12 cellular contexts compared by ENCODE assay signal in genomic region chr6:15961630-15962448, GRCh38.
DNase-seq lines count a peak whose midpoint lies in the region; ATAC-seq, FAIRE-seq and TF ChIP-seq lines count a peak whose summit lies in the region.
"Had no signal": no experiment of that assay in that cellular context is flagged by ENCODE, and none has a peak within 500 bp of the region (broad histone marks: within the 10 kb centered on the region; RNA-seq: fewer than 3 reads in every experiment).

No MANE protein-coding gene starts in this region.

- TF ChIP-seq POLR2A in H1 (IDR thresholded peaks at IDR 0.05; ENCODE audit: control extremely low read depth in 1 of 2, low read depth in 2 of 2, low read length in 2 of 2) (no peak), prostate gland (IDR thresholded peaks at IDR 0.05) (no peak)

- H3K23me2 ChIP-seq in H1 (ENCODE audit: low read depth, low read length): no peaks in the 10 kb centered on the region; the same call in 1 of the 2 replicates

- POLR2A ChIA-PET in OCI-LY7 (lab: Charles Lee) (no interaction called here), H1 (lab: Charles Lee; ENCODE audit: partially characterized antibody) (interaction anchor here (0.8 to 1.7 kb wide), 5 partner anchors 9 to 169 kb away, joined by 3 to 6 read pairs (median 3); partner anchors contain the start of gene MYLIP)

- DNase-seq in GM18507 (ENCODE audit: extremely low spot score, insufficient read length, low read depth) (no peak), OCI-LY7 (ENCODE audit: low spot score) (no peak), H1 (ENCODE audit: low read depth in 1 of 2, low spot score in 2 of 2) (no peak), omental fat pad (ENCODE audit: low spot score) (no peak), DMS79 treated with DMSO at 0.1 percent for 48 hours (lab: John Stamatoyannopoulos, UW) (no peak), dorsolateral prefrontal cortex (no peak), middle frontal gyrus (ENCODE audit: extremely low spot score, low spot score) (no peak), prostate gland (ENCODE audit: low spot score) (no peak)
- DNase-seq: activated CD4-positive, alpha-beta T cell treated with anti-CD3 and anti-CD28 coated beads, Interleukin-2, amount 50 U/mL, for 1 hour; NCI-H1048; Peyer's patch had no signal

- peak overlapping the region; percentile 51; the same call in 1 of the 2 replicates for H2BK20ac ChIP-seq in H1 (ENCODE audit: low read length)

- peak overlapping the region; percentile 16; the same call in 1 of the 2 replicates for H2BK5ac ChIP-seq in H1 (ENCODE audit: low read depth, low read length)

- H3K36me3 ChIP-seq in OCI-LY7 (ENCODE audit: insufficient read depth, low read length) (no peaks in the 10 kb centered on the region), H1 (ENCODE audit: control insufficient read depth in 2 of 4, insufficient read depth in 4 of 4, low read length in 3 of 4) (no peaks in the 10 kb centered on the region; a peak in 1 of 8 replicates), prostate gland (no peaks in the 10 kb centered on the region)
- H3K36me3 ChIP-seq: Peyer's patch had no signal

- H2BK12ac ChIP-seq in H1 (ENCODE audit: low read depth, low read length): peak overlapping the region; percentile 32; the same call in 1 of the 2 replicates

- H3K9me2 ChIP-seq in OCI-LY7 (ENCODE audit: insufficient read depth, low read length): no peaks in the 10 kb centered on the region

- no peak overlapping the region for H4K5ac ChIP-seq in H1 (ENCODE audit: insufficient read length, low read depth, low read length)

- H3K4ac ChIP-seq in H1 (replicated peaks; ENCODE audit: insufficient read length, low read depth, low read length): no peak overlapping the region

- no peak for TF ChIP-seq RAD21 in H1 (IDR thresholded peaks at IDR 0.05 in 1 of 2, conservative IDR thresholded peaks at IDR 0.05 in 1 of 2; ENCODE audit: low read depth in 2 of 2, low read length in 2 of 2)

- H3K56ac ChIP-seq in H1 (replicated peaks; ENCODE audit: insufficient read length, low read depth, low read length): no peak overlapping the region

- H3K27me3 ChIP-seq in H1 (replicated peaks in 1 of 4; ENCODE audit: control insufficient read depth in 3 of 4, extremely low read depth in 1 of 4, insufficient read depth in 3 of 4, low read length in 3 of 4) (no peaks in the 10 kb centered on the region), dorsolateral prefrontal cortex (peaks cover 0 to 4% (median 0%) of the 10 kb centered on the region in 45 donors), prostate gland (replicated peaks; ENCODE audit: insufficient read depth) (no peaks in the 10 kb centered on the region)
- H3K27me3 ChIP-seq: Peyer's patch had no signal

- BruUV-seq in OCI-LY7 (replicated peaks; lab: Mats Ljungman, UMichigan): no TSS peak

- TF ChIP-seq CTCF in OCI-LY7 (conservative IDR thresholded peaks at IDR 0.05; ENCODE audit: low read length) (no peak), H1 (IDR thresholded peaks at IDR 0.05; ENCODE audit: control extremely low read depth in 1 of 3, insufficient read depth in 1 of 3, low read depth in 1 of 3, low read length in 3 of 3) (no peak), omental fat pad (IDR thresholded peaks at IDR 0.05) (no peak), dorsolateral prefrontal cortex (IDR thresholded peaks at IDR 0.05 in 54 of 56, conservative IDR thresholded peaks at IDR 0.05 in 2 of 56; ENCODE audit: low read depth in 1 of 56, partially characterized antibody in 56 of 56) (no peak), prostate gland (IDR thresholded peaks at IDR 0.05) (no peak)

- no peaks in the 10 kb centered on the region for H3K9me3 ChIP-seq in OCI-LY7 (ENCODE audit: low read length)
- peaks cover 10 to 14% of the 10 kb centered on the region in 2 experiments for H3K9me3 ChIP-seq in H1 (ENCODE audit: insufficient read depth in 2 of 2, low read depth in 1 of 2, low read length in 1 of 2)
- H3K9me3 ChIP-seq in prostate gland: no peaks in the 10 kb centered on the region
- H3K9me3 ChIP-seq: Peyer's patch had no signal

- no peak overlapping the region for H2BK15ac ChIP-seq in H1 (ENCODE audit: low read length)

- H2AFZ ChIP-seq in OCI-LY7 (ENCODE audit: low read length) (peak overlapping the region; percentile 42; the same call in 1 of the 2 replicates), H1 (ENCODE audit: low read length) (peak overlapping the region; percentile 87)

- no peak overlapping the region for H3K9ac ChIP-seq in H1 (replicated peaks in 1 of 4; ENCODE audit: extremely low read depth in 1 of 4, low read depth in 3 of 4, low read length in 3 of 4)

- no peak overlapping the region for H4K91ac ChIP-seq in H1 (replicated peaks; ENCODE audit: insufficient read length, low read length)

- intact Hi-C loops in OCI-LY7 (cut with micrococcal nuclease; ENCODE audit: unreplicated experiment) (no loop called here), dorsolateral prefrontal cortex (cut with DNase I) (no loop called here), prostate gland (cut with DNase I) (no loop called here)

- no peak overlapping the region for H3K23ac ChIP-seq in H1 (ENCODE audit: insufficient read length)

- no peaks in the 10 kb centered on the region; the same call in 1 of the 2 replicates for H3K79me1 ChIP-seq in H1 (ENCODE audit: low read depth, low read length)

- 74% methylated on average over 3 of the region's 3 CpGs; no CpG with 5 or more reads in 1 of the 2 experiments for WGBS in H1 (ENCODE audit: extremely low coverage in 1 of 2, insufficient coverage in 1 of 2, insufficient read length in 1 of 2, insufficient replicate concordance in 2 of 2, low coverage in 1 of 2, low lambda C conversion rate in 2 of 2, missing lambda C conversion rate in 1 of 2), 2 experiments
- 100% methylated on average over 3 of the region's 3 CpGs for WGBS in prostate gland

- no peak overlapping the region for H3K27ac ChIP-seq in OCI-LY7 (ENCODE audit: low read depth, low read length, poor library complexity, severe bottlenecking)
- H3K27ac ChIP-seq in H1 (ENCODE audit: low read depth, low read length): no peak overlapping the region
- no peak overlapping the region for H3K27ac ChIP-seq in dorsolateral prefrontal cortex
- no peak overlapping the region for H3K27ac ChIP-seq in prostate gland
- H3K27ac ChIP-seq: Peyer's patch had no signal

- H3K18ac ChIP-seq in H1 (ENCODE audit: extremely low read depth, low read length): no peak overlapping the region

- TF ChIP-seq EP300 in H1 (IDR thresholded peaks at IDR 0.05; ENCODE audit: borderline replicate concordance in 1 of 2, low read depth in 2 of 2, low read length in 2 of 2): no peak

- CTCF ChIA-PET in OCI-LY7 (lab: Charles Lee; ENCODE audit: unreplicated experiment) (no interaction called here), H1 (lab: Charles Lee; ENCODE audit: partially characterized antibody) (interaction anchor here (0.6 to 1.5 kb wide), 3 partner anchors 22 to 70 kb away, joined by 3 read pairs; no protein-coding TSS in a partner anchor)

- no peak overlapping the region for H2AK5ac ChIP-seq in H1 (ENCODE audit: low read depth, low read length)

- H3K4me2 ChIP-seq in OCI-LY7 (ENCODE audit: low read length) (no peak overlapping the region), H1 (ENCODE audit: insufficient read depth in 1 of 2, low read depth in 2 of 2, low read length in 2 of 2) (no peak overlapping the region)

- H3K4me3 ChIP-seq in OCI-LY7 (ENCODE audit: low read depth, low read length, poor library complexity, severe bottlenecking): no peak overlapping the region
- no peak overlapping the region for H3K4me3 ChIP-seq in H1 (ENCODE audit: extremely low read depth in 1 of 4, insufficient read depth in 2 of 4, low read depth in 3 of 4, low read length in 4 of 4)
- H3K4me3 ChIP-seq in dorsolateral prefrontal cortex: no peak overlapping the region
- H3K4me3 ChIP-seq in prostate gland: no peak overlapping the region
- H3K4me3 ChIP-seq: Peyer's patch had no signal

- no peak overlapping the region for H4K8ac ChIP-seq in H1 (ENCODE audit: extremely low read depth, insufficient read depth, low read length)

- H4K20me1 ChIP-seq in OCI-LY7 (ENCODE audit: insufficient read depth, low read length) (no peaks in the 10 kb centered on the region), H1 (replicated peaks in 1 of 2; ENCODE audit: control insufficient read depth in 1 of 2, insufficient read depth in 2 of 2, low read length in 2 of 2) (no peaks in the 10 kb centered on the region)

- H3K4me1 ChIP-seq in OCI-LY7 (ENCODE audit: insufficient read depth, low read length, poor library complexity, severe bottlenecking) (no peaks in the 10 kb centered on the region), H1 (replicated peaks in 1 of 4; ENCODE audit: control insufficient read depth in 3 of 4, insufficient read depth in 4 of 4, low read length in 3 of 4) (peaks cover 0 to 5% (median 1%) of the 10 kb centered on the region in 4 experiments; a peak in 3 of 7 replicates), prostate gland (replicated peaks) (no peaks in the 10 kb centered on the region)
- H3K4me1 ChIP-seq: Peyer's patch had no signal

- H3K14ac ChIP-seq in H1 (ENCODE audit: insufficient read length): no peak overlapping the region

- H3K79me2 ChIP-seq in OCI-LY7 (ENCODE audit: insufficient read depth, low read depth, low read length) (no peaks in the 10 kb centered on the region), H1 (ENCODE audit: control insufficient read depth in 1 of 2, insufficient read depth in 2 of 2, low read length in 2 of 2) (no peaks in the 10 kb centered on the region)

- peak; percentile 62 for FAIRE-seq in GM18507 (lab: Jason Lieb, UNC)
- no peak for FAIRE-seq in H1 (lab: Jason Lieb, UNC)
- FAIRE-seq: colon had no signal

- peak; percentile 20 for ATAC-seq in omental fat pad (ENCODE audit: low FRiP score)

- no peak overlapping the region for H2BK120ac ChIP-seq in H1 (replicated peaks; ENCODE audit: low read depth, low read length)

TF ChIP-seq in H1, 55 proteins besides CTCF, POLR2A, EP300 and RAD21 (continues in another document):
- TF ChIP-seq CREB1 (IDR thresholded peaks at IDR 0.05): no peak
- TF ChIP-seq TAF7 (optimal IDR thresholded peaks at IDR 0.05; ENCODE audit: borderline replicate concordance, low read depth, low read length): no peak
- no peak for TF ChIP-seq ZNF274 (IDR thresholded peaks at IDR 0.05; ENCODE audit: borderline replicate concordance, extremely low read depth, low read length)
